ENCODE assay signal across 15 cellular contexts in the genomic region with DNA sequence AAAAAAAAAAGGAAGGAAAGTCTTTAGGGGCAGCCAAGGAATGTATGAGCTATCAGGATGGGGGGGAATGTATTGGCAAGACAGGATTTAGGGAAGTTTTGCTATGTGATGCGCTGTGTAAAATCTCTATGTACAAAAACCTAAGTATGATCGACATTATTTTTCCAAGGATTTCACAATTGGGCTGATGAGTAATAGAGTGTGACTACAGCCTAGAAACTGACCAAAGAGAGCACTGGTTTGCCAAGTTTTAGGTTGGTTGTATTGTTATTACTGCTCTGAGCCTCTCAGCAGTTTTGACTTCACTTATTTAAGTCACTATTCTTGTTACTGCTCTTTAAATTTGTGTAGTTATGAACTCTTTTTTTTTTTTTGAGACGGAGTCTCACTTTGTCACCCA.
DNase-seq lines count a peak whose midpoint lies in the region; ATAC-seq, FAIRE-seq and TF ChIP-seq lines count a peak whose summit lies in the region.
"Had no signal": no experiment of that assay in that cellular context is flagged by ENCODE, and none has a peak within 500 bp of the region (broad histone marks: within the 10 kb centered on the region; RNA-seq: fewer than 3 reads in every experiment).

No MANE protein-coding gene starts in this region.

- no peak for ATAC-seq in GM18870 (IDR thresholded peaks at IDR 0.05; ENCODE audit: unreplicated experiment)

- no peak overlapping the region for H3K4me3 ChIP-seq in bronchial epithelial cell (ENCODE audit: low read depth, low read length)

- FAIRE-seq in bronchial epithelial cell (lab: Jason Lieb, UNC) (no peak), HTR-8/SVneo (lab: Jason Lieb, UNC) (no peak)

- no peaks in the 10 kb centered on the region for H3K36me3 ChIP-seq in bronchial epithelial cell (ENCODE audit: control insufficient read depth, insufficient read depth, low read length)

- H3K27me3 ChIP-seq in bronchial epithelial cell (ENCODE audit: control insufficient read depth, insufficient read depth, low read length), result no peaks in the 10 kb centered on the region

- DNase-seq in AG08396 (ENCODE audit: low spot score) (peak; percentile 27), M059J (ENCODE audit: low read depth) (peak; percentile 52), bronchial epithelial cell (ENCODE audit: low read depth) (peak; percentile 80), kidney glomerular epithelial cell (lab: John Stamatoyannopoulos, UW) (peak; percentile 2), SIG-M5 treated with dmso at 0.1 percent for 504 hours (lab: John Stamatoyannopoulos, UW; ENCODE audit: unreplicated experiment) (no peak), D341Med (ENCODE audit: low spot score) (no peak), HTR-8/SVneo (ENCODE audit: insufficient read length, low spot score) (no peak)
- DNase-seq: activated naive CD4-positive, alpha-beta T cell treated with Interleukin-2 at 50 U/mL for 16 hours; cerebellar nuclear complex; DMS 273 treated with DMSO at 0.1 percent for 48 hours; erythroblast; NCI-H1092 treated with DMSO at 0.1 percent for 48 hours; NCI-H2227 treated with DMSO at 0.1 percent for 48 hours; occipital lobe had no signal

- no peak for TF ChIP-seq CTCF in bronchial epithelial cell (IDR thresholded peaks at IDR 0.05; ENCODE audit: insufficient read depth, low read length, severe bottlenecking)

Comparison
In these comparisons a context has a peak if more than half of its experiments do, and no peak if none do; other contexts are left out.
1. DNase-seq: peak in AG08396 (single experiment), M059J (single experiment), bronchial epithelial cell (single experiment) and kidney glomerular epithelial cell (single experiment); none in SIG-M5 treated with dmso at 0.1 percent for 504 hours (single experiment), D341Med (single experiment) and HTR-8/SVneo (single experiment).